In genomic region chr3:187403768-187404270, GRCh38 we compare ENCODE assay signal across 12 cellular contexts. TPM values are rescaled to one million over a fixed set of nuclear protein-coding genes. Genes with fewer than 3 reads are reported as not detected.
DNase-seq lines count a peak whose midpoint lies in the region; ATAC-seq and TF ChIP-seq lines count a peak whose summit lies in the region.
"Had no signal": no experiment of that assay in that cellular context is flagged by ENCODE, and none has a peak within 500 bp of the region (broad histone marks: within the 10 kb centered on the region; RNA-seq: fewer than 3 reads in every experiment).

No MANE protein-coding gene starts in this region.

- no peaks in the 10 kb centered on the region for H3K9me3 ChIP-seq in MG63
- H3K9me3 ChIP-seq: psoas muscle had no signal

- TF ChIP-seq CTCF in AG10803 (conservative IDR thresholded peaks at IDR 0.05; ENCODE audit: low read length) = no peak

- no peaks in the 10 kb centered on the region for H3K36me3 ChIP-seq in MG63

- H3K4me3 ChIP-seq in AG10803 (ENCODE audit: low read length) (no peak overlapping the region), MG63 (no peak overlapping the region)
- H3K4me3 ChIP-seq: psoas muscle had no signal

- ATAC-seq in HG02840 (IDR thresholded peaks at IDR 0.05; ENCODE audit: low FRiP score, unreplicated experiment) = no peak
- ATAC-seq: activated CD4-positive, CD25-positive, alpha-beta regulatory T cell treated with anti-CD3 and anti-CD28 coated beads, Interleukin-2, amount 50 U/mL, for 24 hours had no signal

- no peaks in the 10 kb centered on the region for H3K27me3 ChIP-seq in MG63

- DNase-seq in AG10803 (ENCODE audit: low read depth) = peak; percentile 97
- peak; percentile 85 for DNase-seq in MG63
- DNase-seq in dermis microvascular lymphatic vessel endothelial cell (ENCODE audit: low read depth in 2 of 2) = peak; percentile 68 to 91
- DNase-seq in myocyte (ENCODE audit: low read depth) = peak; percentile 1
- no peak for DNase-seq in Ammon's horn (ENCODE audit: low spot score)
- DNase-seq in NCI-H1694 (lab: John Stamatoyannopoulos, UW) = no peak
- no peak for DNase-seq in anterior cingulate cortex (lab: John Stamatoyannopoulos, UW)
- DNase-seq: activated naive CD8-positive, alpha-beta T cell treated with anti-CD3 and anti-CD28 coated beads for 36 hours; KG1; psoas muscle had no signal

RNA-seq across cellular contexts. Expression of gene RTP4, which starts 35.6 kb away (rescaled TPM):
- total RNA-seq in MG63 (2014; rRNA removed; shearing (Covaris generic); ENCODE audit: low replicate concordance) = 0.22 and 1.6 TPM in 2 replicates
- total RNA-seq in dermis microvascular lymphatic vessel endothelial cell (1.3 and 5.2 TPM in 2 replicates), myocyte (0.11 TPM in 1 of 2 replicates, not detected in the other)
- not detected for polyA plus RNA-seq in myocyte (2012)

Comparison
In these comparisons a context has a peak if more than half of its experiments do, and no peak if none do; other contexts are left out.
1. DNase-seq: peak in AG10803 (single experiment), MG63 (single experiment), dermis microvascular lymphatic vessel endothelial cell (2 of 2) and myocyte (single experiment); none in Ammon's horn (single experiment), NCI-H1694 (single experiment) and anterior cingulate cortex (0 of 58).